ENCODE assay signal across 10 cellular contexts in the genomic region with DNA sequence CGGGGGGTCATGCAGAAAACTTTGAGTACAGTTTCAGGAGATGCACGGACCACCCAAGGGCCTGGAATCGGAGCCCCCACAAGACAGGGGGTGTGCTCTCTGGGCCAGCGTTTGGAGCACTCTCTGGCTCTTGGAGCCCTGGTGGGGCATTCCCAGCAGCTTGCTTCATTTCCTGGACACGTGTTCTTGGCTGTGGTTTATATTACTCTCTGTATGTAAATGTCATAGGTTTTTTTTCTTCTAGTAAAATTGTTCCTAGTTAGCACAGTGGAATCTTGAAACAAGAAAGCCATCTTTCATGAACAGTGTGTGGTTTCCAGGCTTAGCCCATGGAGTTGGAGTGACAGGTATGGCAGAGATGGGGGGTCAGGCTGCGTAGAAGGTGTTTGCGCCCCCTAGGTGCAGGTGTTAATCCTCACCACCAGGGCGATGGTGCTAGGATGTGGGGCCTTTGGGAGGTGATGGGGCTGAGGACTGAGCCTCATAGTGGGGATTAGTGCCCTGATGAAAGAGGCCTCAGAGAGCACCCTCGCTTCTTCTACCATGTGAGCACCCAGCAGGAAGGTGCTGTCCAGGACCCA.
A peak's percentile ranks its signal among the peaks of the same experiment; 100 is the strongest.
DNase-seq lines count a peak whose midpoint lies in the region; ATAC-seq, FAIRE-seq and TF ChIP-seq lines count a peak whose summit lies in the region.
"Had no signal": no experiment of that assay in that cellular context is flagged by ENCODE, and none has a peak within 500 bp of the region (broad histone marks: within the 10 kb centered on the region; RNA-seq: fewer than 3 reads in every experiment).

No MANE protein-coding gene starts in this region.

- H3K4me2 ChIP-seq in H9 (ENCODE audit: insufficient read depth, insufficient read length, low read length): no peak overlapping the region
- H3K4me2 ChIP-seq in keratinocyte (ENCODE audit: control insufficient read depth, extremely low read depth, insufficient read depth, low read depth, low read length): no peak overlapping the region

- no peak overlapping the region for H3K27ac ChIP-seq in H9 (ENCODE audit: insufficient read length, low read depth, low read length)
- no peak overlapping the region for H3K27ac ChIP-seq in keratinocyte (ENCODE audit: control insufficient read depth, insufficient read depth, low read length)
- no peak overlapping the region for H3K27ac ChIP-seq in spleen

- H3K27me3 ChIP-seq in H9 (ENCODE audit: insufficient read depth, low read length) (no peaks in the 10 kb centered on the region), keratinocyte (ENCODE audit: control insufficient read depth, extremely low read depth, insufficient read depth, low read length) (peaks cover 24% of the 10 kb centered on the region), spleen (replicated peaks in 1 of 7) (peaks cover 0 to 63% (median 10%) of the 10 kb centered on the region in 7 donors)

- peaks cover 0 to 9% of the 10 kb centered on the region in 2 experiments; a peak in 1 of 4 replicates for H3K4me1 Mint-ChIP-seq in H9
- H3K4me1 Mint-ChIP-seq in activated B cell treated with CpG ODN at 0.5 μM for 24 hours: peaks cover 5% of the 10 kb centered on the region

- H2BK120ac ChIP-seq in H9 (ENCODE audit: low read depth, low read length, poor library complexity, severe bottlenecking): no peak overlapping the region

- H3K4me1 ChIP-seq in H9 (ENCODE audit: insufficient read depth, low read length): no peaks in the 10 kb centered on the region
- H3K4me1 ChIP-seq in keratinocyte (ENCODE audit: control insufficient read depth, extremely low read depth, insufficient read depth, low read length): no peaks in the 10 kb centered on the region
- H3K4me1 ChIP-seq in spleen: peaks cover 0 to 9% (median 4%) of the 10 kb centered on the region in 6 donors

- H3K9ac ChIP-seq in H9 (ENCODE audit: extremely low read depth, insufficient read length, low read length) (no peak overlapping the region), keratinocyte (ENCODE audit: control insufficient read depth, extremely low read depth, insufficient read depth, low read length) (no peak overlapping the region)

- no peak overlapping the region for H3K56ac ChIP-seq in H9 (ENCODE audit: insufficient read length, low read depth, low read length)

- no peaks in the 10 kb centered on the region for H3K79me1 ChIP-seq in H9 (ENCODE audit: insufficient read depth, low read depth, low read length, poor library complexity, severe bottlenecking)

- H4K5ac ChIP-seq in H9 (ENCODE audit: insufficient read length, low read depth, low read length): no peak overlapping the region

- no peak overlapping the region for H4K8ac ChIP-seq in H9 (replicated peaks; ENCODE audit: insufficient read length, low read depth, low read length)

- no peaks in the 10 kb centered on the region for H3K23me2 ChIP-seq in H9 (ENCODE audit: insufficient read length, low read depth, low read length, poor library complexity, severe bottlenecking)

- ATAC-seq in activated B cell treated with CpG ODN at 0.5 μM for 24 hours (ENCODE audit: low read depth) (peak; percentile 56), GM18502 (IDR thresholded peaks at IDR 0.05; ENCODE audit: poor library complexity, unreplicated experiment) (no peak)

- H3K36me3 Mint-ChIP-seq in H9 (ENCODE audit: insufficient read depth in 1 of 3, low read depth in 3 of 3): peaks cover 4 to 8% (median 4%) of the 10 kb centered on the region in 3 experiments; a peak in 3 of 7 replicates
- H3K36me3 Mint-ChIP-seq in activated B cell treated with CpG ODN at 0.5 μM for 24 hours (ENCODE audit: low read depth): no peaks in the 10 kb centered on the region
- H3K36me3 Mint-ChIP-seq: naive B cell had no signal

- H3K27ac Mint-ChIP-seq in H9 (no peak overlapping the region; a peak in 1 of 7 replicates), activated B cell treated with CpG ODN at 0.5 μM for 24 hours (no peak overlapping the region)

- H3T11ph ChIP-seq in H9 (ENCODE audit: low read length): no peak overlapping the region

- H3K4me3 ChIP-seq in keratinocyte (ENCODE audit: control insufficient read depth in 2 of 3, extremely low read depth in 1 of 3, insufficient read depth in 2 of 3, low read depth in 1 of 3, low read length in 3 of 3): no peak overlapping the region
- no peak overlapping the region for H3K4me3 ChIP-seq in spleen

- intact Hi-C loops in activated B cell treated with CpG ODN at 0.5 μM for 24 hours (cut with micrococcal nuclease) (no loop called here), spleen (cut with DNase I; ENCODE audit: low total_unique reads) (no loop called here)

- no peaks in the 10 kb centered on the region for H3K79me2 ChIP-seq in H9 (ENCODE audit: insufficient read depth, low read length)
- no peaks in the 10 kb centered on the region for H3K79me2 ChIP-seq in keratinocyte (ENCODE audit: control insufficient read depth, insufficient read depth, low read length)

- H2AFZ ChIP-seq in H9 (ENCODE audit: low read length) (no peak overlapping the region), keratinocyte (ENCODE audit: control insufficient read depth, low read length) (no peak overlapping the region)

- H2BK5ac ChIP-seq in H9 (ENCODE audit: insufficient read length, low read length): no peak overlapping the region

- H2BK15ac ChIP-seq in H9 (ENCODE audit: low read depth, low read length): no peak overlapping the region

- DNase-seq in CD1c-positive myeloid dendritic cell (ENCODE audit: extremely low spot score): peak; percentile 11
- DNase-seq in H9: peak; percentile 74
- no peak for DNase-seq in activated B cell treated with CpG ODN at 0.5 μM for 24 hours
- DNase-seq in keratinocyte (ENCODE audit: low read depth, low spot score): no peak
- no peak for DNase-seq in central memory CD4-positive, alpha-beta T cell
- DNase-seq in spleen: no peak
- DNase-seq in stimulated activated CD4-positive, alpha-beta T cell treated with anti-CD3 and anti-CD28 coated beads, Interleukin-2, amount 100 ng/mL, for 48 hours: no peak
- DNase-seq: naive B cell, NCI-H510A had no signal

- no CpG with 5 or more reads among the region's 9 CpGs for WGBS in H9 (ENCODE audit: extremely low coverage, insufficient read length, low lambda C conversion rate)
- WGBS in spleen, 5 donors: 40 to 56% (median 44%) methylated on average over 8 to 9 of the region's 9 CpGs

- H2BK20ac ChIP-seq in H9 (ENCODE audit: low read depth, low read length, poor library complexity, severe bottlenecking): no peak overlapping the region

- H2AK5ac ChIP-seq in H9 (ENCODE audit: insufficient read length, low read length): no peak overlapping the region

- no peak overlapping the region for H3K14ac ChIP-seq in H9 (ENCODE audit: insufficient read depth, low read length)

- no peak for FAIRE-seq in keratinocyte (lab: Jason Lieb, UNC)

- no peak for TF ChIP-seq POLR2A in spleen (IDR thresholded peaks at IDR 0.05)

- CTCF ChIA-PET in activated B cell treated with CpG ODN at 0.5 μM for 24 hours (lab: Charles Lee): no interaction called here

- H3K23ac ChIP-seq in H9 (ENCODE audit: insufficient read length, low read depth, low read length): no peak overlapping the region

- H3K18ac ChIP-seq in H9 (ENCODE audit: insufficient read length, low read depth, low read length): no peak overlapping the region

- TF ChIP-seq CTCF in H9 (conservative IDR thresholded peaks at IDR 0.05) (peak; percentile 75), activated B cell treated with CpG ODN at 0.5 μM for 24 hours (IDR thresholded peaks at IDR 0.05) (no peak), keratinocyte (optimal IDR thresholded peaks at IDR 0.05 in 1 of 3, IDR thresholded peaks at IDR 0.05 in 1 of 3, conservative IDR thresholded peaks at IDR 0.05 in 1 of 3; ENCODE audit: extremely low read depth in 1 of 3, insufficient read depth in 2 of 3, low read length in 3 of 3) (peak; percentile 45 to 74 (median 64)), spleen (IDR thresholded peaks at IDR 0.05 in 8 of 11, conservative IDR thresholded peaks at IDR 0.05 in 3 of 11) (peak in 1 of 11 experiments; percentile 19)

- H3K9me3 ChIP-seq in H9 (ENCODE audit: control insufficient read depth, low read depth, low read length) (no peaks in the 10 kb centered on the region), keratinocyte (ENCODE audit: control insufficient read depth, low read depth, low read length) (no peaks in the 10 kb centered on the region), spleen (no peaks in the 10 kb centered on the region)

- no peak overlapping the region for H3K4ac ChIP-seq in H9 (ENCODE audit: low read depth, low read length)

- POLR2A ChIA-PET in activated B cell treated with CpG ODN at 0.5 μM for 24 hours (lab: Charles Lee): no interaction called here

- dilution Hi-C loops in keratinocyte (cut with MboI; ENCODE audit: extremely low pct_ligation_motif_present, low sequenced_read_pairs): no loop called here

- no peaks in the 10 kb centered on the region for H3K36me3 ChIP-seq in keratinocyte (ENCODE audit: control insufficient read depth in 2 of 2, extremely low read depth in 1 of 2, insufficient read depth in 2 of 2, low read length in 2 of 2)
- H3K36me3 ChIP-seq in spleen: no peaks in the 10 kb centered on the region

- no peak overlapping the region for H2BK12ac ChIP-seq in H9 (ENCODE audit: insufficient read length, low read depth, low read length)

- no peaks in the 10 kb centered on the region for H4K20me1 ChIP-seq in H9 (ENCODE audit: control insufficient read depth, insufficient read depth, insufficient read length)
- H4K20me1 ChIP-seq in keratinocyte (ENCODE audit: control insufficient read depth, extremely low read depth, insufficient read depth, low read length): no peaks in the 10 kb centered on the region

- no peak overlapping the region for H3K4me3 Mint-ChIP-seq in H9
- no peak overlapping the region for H3K4me3 Mint-ChIP-seq in activated B cell treated with CpG ODN at 0.5 μM for 24 hours
- H3K4me3 Mint-ChIP-seq: naive B cell had no signal

- H3K9me1 ChIP-seq in keratinocyte (ENCODE audit: control insufficient read depth, extremely low read depth, insufficient read depth, low read length): no peaks in the 10 kb centered on the region

- no peak overlapping the region for H4K91ac ChIP-seq in H9 (ENCODE audit: insufficient read length, low read depth, low read length)

- H3K9me3 Mint-ChIP-seq in H9 (no peaks in the 10 kb centered on the region), activated B cell treated with CpG ODN at 0.5 μM for 24 hours (no peaks in the 10 kb centered on the region)
- H3K9me3 Mint-ChIP-seq: naive B cell had no signal

- H3K27me3 Mint-ChIP-seq in H9 (ENCODE audit: low read depth) (peaks cover 3% of the 10 kb centered on the region), activated B cell treated with CpG ODN at 0.5 μM for 24 hours (peaks cover 4% of the 10 kb centered on the region)

Comparison
In these comparisons a context has a peak if more than half of its experiments do, and no peak if none do; other contexts are left out.
1. DNase-seq: peak in CD1c-positive myeloid dendritic cell (single experiment) and H9 (single experiment); none in activated B cell treated with CpG ODN at 0.5 μM for 24 hours (single experiment), keratinocyte (single experiment), central memory CD4-positive, alpha-beta T cell (single experiment), spleen (single experiment) and stimulated activated CD4-positive, alpha-beta T cell treated with anti-CD3 and anti-CD28 coated beads, Interleukin-2, amount 100 ng/mL, for 48 hours (0 of 2).